ENCODE assay signal across 9 cellular contexts in genomic region chr14:75440733-75441474, GRCh38. TPM values are rescaled to one million over a fixed set of nuclear protein-coding genes. Genes with fewer than 3 reads are reported as not detected.
DNase-seq lines count a peak whose midpoint lies in the region; ATAC-seq and TF ChIP-seq lines count a peak whose summit lies in the region.
"Had no signal": no experiment of that assay in that cellular context is flagged by ENCODE, and none has a peak within 500 bp of the region (broad histone marks: within the 10 kb centered on the region; RNA-seq: fewer than 3 reads in every experiment).

No MANE protein-coding gene starts in this region.

- ATAC-seq in lower lobe of right lung, result peak; percentile 72 to 76
- no peak for ATAC-seq in GM19351 (IDR thresholded peaks at IDR 0.05; ENCODE audit: unreplicated experiment)

- no peaks in the 10 kb centered on the region for H4K20me1 ChIP-seq in H9 (ENCODE audit: control insufficient read depth, insufficient read depth, insufficient read length)

- H3K9me3 ChIP-seq in H9 (ENCODE audit: control insufficient read depth, low read depth, low read length) (no peaks in the 10 kb centered on the region), lower lobe of right lung (no peaks in the 10 kb centered on the region), suprapubic skin (no peaks in the 10 kb centered on the region), colonic mucosa (no peaks in the 10 kb centered on the region)

- H3K4ac ChIP-seq in H9 (ENCODE audit: low read depth, low read length), result no peak overlapping the region

- DNase-seq in H9 (peak; percentile 24), lower lobe of right lung (peak; percentile 65), suprapubic skin (ENCODE audit: low spot score in 2 of 2) (no peak), NCI-H2029 (lab: John Stamatoyannopoulos, UW) (no peak), GM19240 (ENCODE audit: insufficient read length, low spot score) (no peak), colonic mucosa (no peak)
- DNase-seq: NCI-H2081 treated with DMSO at 0.1 percent for 48 hours had no signal

- H3K4me1 ChIP-seq in H9 (ENCODE audit: insufficient read depth, low read length) (peaks cover 3% of the 10 kb centered on the region; the same call in 1 of the 2 replicates), lower lobe of right lung (peaks cover 60% of the 10 kb centered on the region), suprapubic skin (peaks cover 42% of the 10 kb centered on the region), colonic mucosa (no peaks in the 10 kb centered on the region)

- intact Hi-C loops in lower lobe of right lung (cut with DNase I) (no loop called here), colonic mucosa (cut with DNase I) (no loop called here)

- no peaks in the 10 kb centered on the region for H3K79me2 ChIP-seq in H9 (ENCODE audit: insufficient read depth, low read length)

- no peak overlapping the region for H2BK12ac ChIP-seq in H9 (ENCODE audit: insufficient read length, low read depth, low read length)

- H2BK15ac ChIP-seq in H9 (ENCODE audit: low read depth, low read length), result no peak overlapping the region

- H3K27ac ChIP-seq in H9 (ENCODE audit: insufficient read length, low read depth, low read length) (no peak overlapping the region), cingulate gyrus (ENCODE audit: low read depth, low read length) (peak overlapping the region; percentile 60), lower lobe of right lung (peak overlapping the region; percentile 76), suprapubic skin (peak overlapping the region; percentile 51), colonic mucosa (no peak overlapping the region)

- no peaks in the 10 kb centered on the region for H3K79me1 ChIP-seq in H9 (ENCODE audit: insufficient read depth, low read depth, low read length, poor library complexity, severe bottlenecking)

- H3K4me3 ChIP-seq in lower lobe of right lung, result no peak overlapping the region
- H3K4me3 ChIP-seq in suprapubic skin, result no peak overlapping the region
- H3K4me3 ChIP-seq in colonic mucosa, result no peak overlapping the region

- no peak overlapping the region for H3K18ac ChIP-seq in H9 (ENCODE audit: insufficient read length, low read depth, low read length)

- no CpG with 5 or more reads among the region's 14 CpGs for WGBS in H9 (ENCODE audit: extremely low coverage, insufficient read length, low lambda C conversion rate)
- 22% methylated on average over 13 of the region's 14 CpGs for WGBS in suprapubic skin

- no peak overlapping the region for H3K56ac ChIP-seq in H9 (ENCODE audit: insufficient read length, low read depth, low read length)

- H3K9ac ChIP-seq in H9 (ENCODE audit: extremely low read depth, insufficient read length, low read length) (no peak overlapping the region), colonic mucosa (ENCODE audit: low read depth in 2 of 2, low read length in 2 of 2) (no peak overlapping the region)

- no peak overlapping the region for H2BK120ac ChIP-seq in H9 (ENCODE audit: low read depth, low read length, poor library complexity, severe bottlenecking)

- H2BK20ac ChIP-seq in H9 (ENCODE audit: low read depth, low read length, poor library complexity, severe bottlenecking), result no peak overlapping the region

- peak overlapping the region; percentile 8 to 88 (median 20); a peak in 2 of 7 replicates for H3K27ac Mint-ChIP-seq in H9

- no peaks in the 10 kb centered on the region for H3K9me3 Mint-ChIP-seq in H9

- no peak for TF ChIP-seq CTCF in H9 (conservative IDR thresholded peaks at IDR 0.05)
- TF ChIP-seq CTCF in lower lobe of right lung (IDR thresholded peaks at IDR 0.05), result no peak
- no peak for TF ChIP-seq CTCF in suprapubic skin (IDR thresholded peaks at IDR 0.05)
- TF ChIP-seq CTCF in colonic mucosa (IDR thresholded peaks at IDR 0.05), result no peak

- H2AK5ac ChIP-seq in H9 (ENCODE audit: insufficient read length, low read length), result no peak overlapping the region

- peaks cover 37 to 46% of the 10 kb centered on the region in 2 experiments for H3K4me1 Mint-ChIP-seq in H9

- H3K4me3 Mint-ChIP-seq in H9, result no peak overlapping the region; a peak in 1 of 5 replicates

- H4K5ac ChIP-seq in H9 (ENCODE audit: insufficient read length, low read depth, low read length), result no peak overlapping the region

- peaks cover 94% of the 10 kb centered on the region for H3K36me3 ChIP-seq in lower lobe of right lung
- peaks cover 44% of the 10 kb centered on the region for H3K36me3 ChIP-seq in suprapubic skin
- no peaks in the 10 kb centered on the region for H3K36me3 ChIP-seq in colonic mucosa

- no peaks in the 10 kb centered on the region for H3K23me2 ChIP-seq in H9 (ENCODE audit: insufficient read length, low read depth, low read length, poor library complexity, severe bottlenecking)

- no peaks in the 10 kb centered on the region for H3K27me3 ChIP-seq in H9 (ENCODE audit: insufficient read depth, low read length)
- no peaks in the 10 kb centered on the region for H3K27me3 ChIP-seq in lower lobe of right lung (ENCODE audit: low read depth)
- no peaks in the 10 kb centered on the region for H3K27me3 ChIP-seq in suprapubic skin
- no peaks in the 10 kb centered on the region for H3K27me3 ChIP-seq in colonic mucosa

- H3K4me2 ChIP-seq in H9 (ENCODE audit: insufficient read depth, insufficient read length, low read length), result no peak overlapping the region

- no peak overlapping the region for H3K23ac ChIP-seq in H9 (ENCODE audit: insufficient read length, low read depth, low read length)

- H3K36me3 Mint-ChIP-seq in H9 (ENCODE audit: insufficient read depth in 1 of 3, low read depth in 3 of 3), result peaks cover 15 to 47% (median 34%) of the 10 kb centered on the region in 3 experiments

- no peaks in the 10 kb centered on the region; the same call in 1 of the 2 replicates for H3K27me3 Mint-ChIP-seq in H9 (ENCODE audit: low read depth)

- no peak for TF ChIP-seq POLR2A in suprapubic skin (IDR thresholded peaks at IDR 0.05)

- no peak overlapping the region for H3K14ac ChIP-seq in H9 (ENCODE audit: insufficient read depth, low read length)

- no peak overlapping the region for H3T11ph ChIP-seq in H9 (ENCODE audit: low read length)

- no peak overlapping the region for H2BK5ac ChIP-seq in H9 (ENCODE audit: insufficient read length, low read length)

- no peak for TF ChIP-seq EP300 in suprapubic skin (IDR thresholded peaks at IDR 0.05)

- H4K91ac ChIP-seq in H9 (ENCODE audit: insufficient read length, low read depth, low read length), result no peak overlapping the region

- no peak overlapping the region for H4K8ac ChIP-seq in H9 (replicated peaks; ENCODE audit: insufficient read length, low read depth, low read length)

- H2AFZ ChIP-seq in H9 (ENCODE audit: low read length), result no peak overlapping the region

RNA-seq across cellular contexts. Expression of gene JDP2, which starts 13.1 kb away (rescaled TPM):
- 22.8 and 24.7 TPM in 2 replicates for total RNA-seq in H9 (2021)
- total RNA-seq in lower lobe of right lung, result 59.2 TPM
- total RNA-seq in suprapubic skin, result 10 to 100 TPM; 36.0 to 72.7 (median 50.4) TPM
- 10 to 100 TPM; 19.4 to 37.1 TPM for total RNA-seq in colonic mucosa

Comparison
In these comparisons a context has a peak if more than half of its experiments do, and no peak if none do; other contexts are left out.
1. DNase-seq: peak in H9 (single experiment) and lower lobe of right lung (single experiment); none in suprapubic skin (0 of 2), NCI-H2029 (single experiment), GM19240 (single experiment) and colonic mucosa (single experiment).
2. H3K27ac ChIP-seq: peak in cingulate gyrus (single experiment), lower lobe of right lung (single experiment) and suprapubic skin (single experiment); none in H9 (single experiment) and colonic mucosa (single experiment).